ENCODE assay signal across 8 cellular contexts in genomic region chr18:2981212-2981728, GRCh38. TPM values are rescaled to one million over a fixed set of nuclear protein-coding genes. Genes with fewer than 3 reads are reported as not detected.
A peak's percentile ranks its signal among the peaks of the same experiment; 100 is the strongest.
DNase-seq lines count a peak whose midpoint lies in the region; ATAC-seq, FAIRE-seq and TF ChIP-seq lines count a peak whose summit lies in the region.

No MANE protein-coding gene starts in this region.

- no peak overlapping the region for H2BK120ac ChIP-seq in mesenchymal stem cell (ENCODE audit: low read depth, low read length)

- H4K91ac ChIP-seq in mesenchymal stem cell (ENCODE audit: low read length), result no peak overlapping the region

- SMC1A ChIA-PET in GM12878 (lab: Charles Lee; ENCODE audit: uncharacterized antibody, unreplicated experiment), result interaction anchor here (0.5 to 8.6 kb wide), 16 partner anchors 9 to 1891 kb away, joined by 3 to 334 read pairs (median 15); no protein-coding TSS in a partner anchor

- H3K4ac ChIP-seq in mesenchymal stem cell (ENCODE audit: low read depth in 1 of 2, low read length in 2 of 2), result no peak overlapping the region

- H4K8ac ChIP-seq in mesenchymal stem cell (ENCODE audit: low read length), result no peak overlapping the region

- TF ChIP-seq CTCF in liver (IDR thresholded peaks at IDR 0.05; ENCODE audit: low read depth, low read length, missing input control) (no peak), HepG2 (CRISPR knock-in tag; IDR thresholded peaks at IDR 0.05) (no peak), GM12878 (IDR thresholded peaks at IDR 0.05 in 2 of 3, conservative IDR thresholded peaks at IDR 0.05 in 1 of 3; ENCODE audit: control insufficient read depth in 2 of 3, extremely low read depth in 1 of 3, insufficient read depth in 1 of 3, low read depth in 3 of 3, low read length in 3 of 3) (no peak), vagina (IDR thresholded peaks at IDR 0.05) (no peak)

- FAIRE-seq in HepG2 (lab: Jason Lieb, UNC) (no peak), GM12878 (lab: Jason Lieb, UNC) (no peak)

- intact Hi-C loops in HepG2 (cut with micrococcal nuclease; ENCODE audit: unreplicated experiment) (no loop called here), GM12878 (cut with micrococcal nuclease; ENCODE audit: unreplicated experiment) (loop anchor here (2.0 to 5.0 kb wide), 2 partner anchors 22 to 266 kb away; partner anchors contain the start of gene MYL12A), vagina (cut with DNase I) (no loop called here)

- no peak overlapping the region for H3K4me2 ChIP-seq in HepG2 (ENCODE audit: low read depth, low read length)
- H3K4me2 ChIP-seq in GM12878 (ENCODE audit: control insufficient read depth, insufficient read depth), result peak overlapping the region; percentile 96
- H3K4me2 ChIP-seq in mesenchymal stem cell (ENCODE audit: low read length, poor library complexity, severe bottlenecking), result no peak overlapping the region

- H3K36me3 ChIP-seq in liver (ENCODE audit: control insufficient read depth in 4 of 4, insufficient read depth in 3 of 4, low read depth in 1 of 4, low read length in 3 of 4) (peaks cover 0 to 5% (median 0%) of the 10 kb centered on the region in 4 donors), HepG2 (replicated peaks in 1 of 2; ENCODE audit: control insufficient read depth in 1 of 2, insufficient read depth in 2 of 2, low read length in 2 of 2) (peaks cover 1 to 9% of the 10 kb centered on the region in 2 experiments; a peak in 1 of 5 replicates), GM12878 (ENCODE audit: control insufficient read depth in 2 of 2, insufficient read depth in 2 of 2, low read length in 1 of 2) (no peaks in the 10 kb centered on the region), mesenchymal stem cell (ENCODE audit: control insufficient read depth in 1 of 2, insufficient read depth in 2 of 2, low read depth in 1 of 2, low read length in 2 of 2) (no peaks in the 10 kb centered on the region), vagina (no peaks in the 10 kb centered on the region)

- H2BK12ac ChIP-seq in mesenchymal stem cell (ENCODE audit: low read length in 2 of 2), result no peak overlapping the region

- H3K9ac ChIP-seq in liver (ENCODE audit: low read depth in 1 of 2, low read length in 2 of 2) (peak overlapping the region; percentile 92 to 100), HepG2 (ENCODE audit: insufficient read depth, low read depth, low read length) (no peak overlapping the region), GM12878 (ENCODE audit: control insufficient read depth, insufficient read depth, low read length) (peak overlapping the region; percentile 48), mesenchymal stem cell (ENCODE audit: low read length) (peak overlapping the region; percentile 58)

- CTCF ChIA-PET in HepG2 (lab: Yijun Ruan, JAX; ENCODE audit: low intra/inter-chr PET ratio, low total read pairs) (no interaction called here), GM12878 (lab: Yijun Ruan, JAX) (interaction anchor here (1.1 to 11.2 kb wide), 11 partner anchors 10 to 267 kb away, joined by 3 to 285 read pairs (median 12); no protein-coding TSS in a partner anchor)

- WGBS in liver, result 5% methylated on average over 6 of the region's 6 CpGs
- WGBS in HepG2 (ENCODE audit: low lambda C conversion rate), result 69% methylated on average over 6 of the region's 6 CpGs
- 4% methylated on average over 6 of the region's 6 CpGs for WGBS in GM12878 (ENCODE audit: insufficient coverage, insufficient replicate concordance, low lambda C conversion rate, missing lambda C conversion rate)
- WGBS in mesenchymal stem cell, result 0% methylated on average over 2 of the region's 6 CpGs

- no peak overlapping the region for H3K23ac ChIP-seq in mesenchymal stem cell (ENCODE audit: low read length in 2 of 2)

- no peak overlapping the region for H3K14ac ChIP-seq in mesenchymal stem cell (ENCODE audit: low read length in 2 of 2)

- DNase-seq in HepG2 (ENCODE audit: low spot score) (no peak), GM12878 (ENCODE audit: low read depth, low spot score) (no peak), mesenchymal stem cell (peak; percentile 96), vagina (ENCODE audit: extremely low spot score in 2 of 2) (no peak), ecto neural progenitor cell (ENCODE audit: low spot score) (no peak)

- POLR2A ChIA-PET in HepG2 (lab: Yijun Ruan, JAX), result no interaction called here
- POLR2A ChIA-PET in GM12878 (lab: Charles Lee), result interaction anchor here (0.5 to 5.6 kb wide), 6 partner anchors 9 to 266 kb away, joined by 3 to 124 read pairs (median 25); partner anchors contain the start of gene MYL12A

- no peak overlapping the region for H2AFZ ChIP-seq in HepG2 (ENCODE audit: low read length)
- H2AFZ ChIP-seq in GM12878 (ENCODE audit: control insufficient read depth, low read depth, low read length), result peak overlapping the region; percentile 38
- H2AFZ ChIP-seq in mesenchymal stem cell (ENCODE audit: low read depth, low read length), result no peak overlapping the region

- peak overlapping the region; percentile 38 for H2BK5ac ChIP-seq in mesenchymal stem cell (ENCODE audit: low read depth, low read length, poor library complexity, severe bottlenecking)

- TF ChIP-seq RAD21 in liver (IDR thresholded peaks at IDR 0.05), result peak in 1 of 2 donors; percentile 26
- TF ChIP-seq RAD21 in HepG2 (CRISPR knock-in tag; IDR thresholded peaks at IDR 0.05), result no peak
- no peak for TF ChIP-seq RAD21 in GM12878 (IDR thresholded peaks at IDR 0.05; ENCODE audit: insufficient read depth, low read depth, low read length)

- RAD21 ChIA-PET in GM12878 (lab: Charles Lee; ENCODE audit: unreplicated experiment), result interaction anchor here (1.0 to 8.5 kb wide), 14 partner anchors 9 to 267 kb away, joined by 3 to 238 read pairs (median 12); partner anchors contain the start of gene MYL12A

- H3K79me2 ChIP-seq in HepG2 (ENCODE audit: insufficient read depth, low read length) (peaks cover 97% of the 10 kb centered on the region), GM12878 (ENCODE audit: control insufficient read depth, insufficient read depth, low read length) (peaks cover 83% of the 10 kb centered on the region)

- no peak for TF ChIP-seq POLR2A in HepG2 (IDR thresholded peaks at IDR 0.05; ENCODE audit: insufficient read depth in 1 of 2, low read depth in 2 of 2, low read length in 2 of 2)
- TF ChIP-seq POLR2A in GM12878 (IDR thresholded peaks at IDR 0.05; ENCODE audit: low read depth, low read length), result no peak
- TF ChIP-seq POLR2A in vagina (IDR thresholded peaks at IDR 0.05), result no peak

- TF ChIP-seq EP300 in HepG2 (IDR thresholded peaks at IDR 0.05; ENCODE audit: low read depth in 2 of 2, low read length in 2 of 2) (no peak), HepG2 (CRISPR knock-in tag; IDR thresholded peaks at IDR 0.05; ENCODE audit: borderline replicate concordance) (no peak), GM12878 (IDR thresholded peaks at IDR 0.05; ENCODE audit: borderline replicate concordance in 1 of 2, control insufficient read depth in 1 of 2, low read depth in 2 of 2, low read length in 2 of 2) (no peak)

- H3K18ac ChIP-seq in mesenchymal stem cell (ENCODE audit: low read depth in 1 of 2, low read length in 2 of 2), result peak overlapping the region; percentile 37 to 45

- H3K27ac ChIP-seq in liver (ENCODE audit: low read depth in 1 of 2, low read length in 2 of 2) (peak overlapping the region; percentile 87 to 88), HepG2 (ENCODE audit: extremely low read length, insufficient read depth, low read length) (no peak overlapping the region), GM12878 (ENCODE audit: control insufficient read depth, insufficient read depth) (peak overlapping the region; percentile 75), mesenchymal stem cell (ENCODE audit: low read length, poor library complexity, severe bottlenecking) (peak overlapping the region; percentile 93), vagina (peak overlapping the region; percentile 78)

- peak overlapping the region; percentile 54 for H2AK5ac ChIP-seq in mesenchymal stem cell (ENCODE audit: low read length, severe bottlenecking)

- BruUV-seq in HepG2 (replicated peaks; lab: Mats Ljungman, UMichigan), result no TSS peak
- BruUV-seq in GM12878 (replicated peaks; lab: Mats Ljungman, UMichigan), result no TSS peak

- H3K27me3 ChIP-seq in liver (ENCODE audit: control insufficient read depth in 4 of 4, insufficient read depth in 4 of 4, low read length in 3 of 4) (no peaks in the 10 kb centered on the region), HepG2 (ENCODE audit: control insufficient read depth in 1 of 2, insufficient read depth in 2 of 2, low read length in 2 of 2) (no peaks in the 10 kb centered on the region), GM12878 (replicated peaks in 1 of 2; ENCODE audit: control insufficient read depth in 2 of 2, insufficient read depth in 2 of 2, low read length in 1 of 2) (no peaks in the 10 kb centered on the region), mesenchymal stem cell (ENCODE audit: control insufficient read depth in 1 of 2, insufficient read depth in 1 of 2, low read length in 2 of 2) (no peaks in the 10 kb centered on the region), vagina (no peaks in the 10 kb centered on the region)

- H3K4me3 ChIP-seq in liver (ENCODE audit: low read depth in 1 of 3, low read length in 3 of 3) (peak overlapping the region; percentile 32 to 79 (median 69)), HepG2 (replicated peaks in 1 of 3; ENCODE audit: insufficient read depth in 1 of 3, low read depth in 2 of 3, low read length in 3 of 3) (no peak overlapping the region), GM12878 (peak overlapping the region; percentile 43; the same call in 1 of the 2 replicates), mesenchymal stem cell (ENCODE audit: insufficient read depth in 1 of 2, low read depth in 1 of 2, low read length in 2 of 2) (peak overlapping the region in 1 of 2 experiments; percentile 5), vagina (no peak overlapping the region)

- in situ Hi-C loops in HepG2 (cut with HindIII; ENCODE audit: extremely low pct_ligation_motif_present, low pct_unique_long_range_greater_than_20kb) (no loop called here), GM12878 (cut with MboI) (no loop called here)

- H3K9me3 ChIP-seq in liver (ENCODE audit: control insufficient read depth in 4 of 4, low read length in 3 of 4) (no peaks in the 10 kb centered on the region), HepG2 (ENCODE audit: low read length) (no peaks in the 10 kb centered on the region), GM12878 (replicated peaks; ENCODE audit: control insufficient read depth, insufficient read depth, low read length) (no peaks in the 10 kb centered on the region), mesenchymal stem cell (ENCODE audit: control insufficient read depth, low read length) (no peaks in the 10 kb centered on the region), vagina (no peaks in the 10 kb centered on the region)

- ATAC-seq in HepG2 (no peak), GM12878 (peak; percentile 15), HG03025 (IDR thresholded peaks at IDR 0.05; ENCODE audit: low FRiP score, unreplicated experiment) (no peak), GM18870 (IDR thresholded peaks at IDR 0.05; ENCODE audit: unreplicated experiment) (no peak)

- H3K4me1 ChIP-seq in liver (ENCODE audit: control insufficient read depth in 4 of 4, insufficient read depth in 4 of 4, low read length in 3 of 4), result peaks cover 6 to 67% (median 44%) of the 10 kb centered on the region in 4 donors
- peaks cover 100% of the 10 kb centered on the region for H3K4me1 ChIP-seq in HepG2 (ENCODE audit: insufficient read depth, low read length)
- peaks cover 47% of the 10 kb centered on the region for H3K4me1 ChIP-seq in GM12878 (ENCODE audit: control insufficient read depth, insufficient read depth, low read length)
- peaks cover 29% of the 10 kb centered on the region for H3K4me1 ChIP-seq in mesenchymal stem cell (ENCODE audit: control insufficient read depth, insufficient read depth, low read depth, low read length)
- peaks cover 54% of the 10 kb centered on the region for H3K4me1 ChIP-seq in vagina

- peaks cover 9% of the 10 kb centered on the region for H3K79me1 ChIP-seq in mesenchymal stem cell (replicated peaks; ENCODE audit: low read length, poor library complexity, severe bottlenecking)

- H2BK15ac ChIP-seq in mesenchymal stem cell (ENCODE audit: low read depth, poor library complexity, severe bottlenecking), result no peak overlapping the region

- H4K20me1 ChIP-seq in HepG2 (ENCODE audit: insufficient read depth, low read length) (peaks cover 87% of the 10 kb centered on the region), GM12878 (ENCODE audit: control insufficient read depth, insufficient read depth) (no peaks in the 10 kb centered on the region)

RNA-seq across cellular contexts. Expression of gene LPIN2, which starts 31.7 kb away (rescaled TPM):
- total RNA-seq in liver (100 to 1,000 TPM; 142 to 284 TPM), HepG2 (2016; rRNA removed; fragmentation: Illumina TruSeq; extraction: Trizol) (46.0 and 59.5 TPM in 2 replicates), GM12878 (2014; rRNA removed) (18.3 and 19.5 TPM in 2 replicates), GM12878 (2014; rRNA removed; fragmentation: Illumina TruSeq; extraction: Trizol) (14.8 and 17.2 TPM in 2 replicates), GM12878 (2021) (19.6 and 23.5 TPM in 2 replicates), vagina (19.4 TPM)
- polyA plus RNA-seq in liver (10 to 100 TPM; 58.6 to 63.3 TPM), HepG2 (2011; rRNA removed) (110 and 119 TPM in 2 replicates), GM12878 (2011; rRNA removed) (28.0 and 32.0 TPM in 2 replicates), GM12878 (2014; fragmentation: Illumina TruSeq; extraction: Trizol) (19.1 and 24.1 TPM in 2 replicates), GM12878 (2014; fragmentation: Nextera tagmentation; extraction: Ambion mirVana) (1 to 10 TPM; 4.1 to 4.5 TPM), GM12878 (2014; rRNA removed) (13.7 and 17.1 TPM in 2 replicates), GM12878 (2016; fragmentation: Nextera tagmentation; extraction: Ambion mirVana) (10 to 100 TPM; 12.0 to 14.2 TPM)
- total RNA-seq in HepG2 (2016; cell fraction: cytosol; rRNA removed; fragmentation: Illumina TruSeq; extraction: Trizol; ENCODE audit: low read depth), result 12.8 and 14.6 TPM in 2 replicates
- 44.4 and 54.4 TPM in 2 replicates for total RNA-seq in HepG2 (2016; cell fraction: insoluble cytoplasmic fraction; rRNA removed; fragmentation: Illumina TruSeq; extraction: Trizol)
- total RNA-seq in HepG2 (2016; cell fraction: membrane; rRNA removed; fragmentation: Illumina TruSeq; extraction: Trizol), result 20.5 and 21.5 TPM in 2 replicates
- total RNA-seq in HepG2 (2016; cell fraction: nucleus; rRNA removed; fragmentation: Illumina TruSeq; extraction: Trizol), result 50.5 and 53.1 TPM in 2 replicates
- 76.4 and 101 TPM in 2 replicates for polyA plus RNA-seq in HepG2 (2011; cell fraction: cytosol; rRNA removed)
- 114 and 124 TPM in 2 replicates for polyA plus RNA-seq in HepG2 (2011; cell fraction: nucleus; rRNA removed)
- 53.5 and 68.4 TPM in 2 replicates for polyA plus RNA-seq in HepG2 (2012)
- 1.7 and 2.2 TPM in 2 replicates for polyA plus RNA-seq in HepG2 (2016; cell fraction: cytosol; fragmentation: Illumina TruSeq; extraction: Trizol; ENCODE audit: low read depth)
- polyA plus RNA-seq in HepG2 (2016; cell fraction: insoluble cytoplasmic fraction; fragmentation: Illumina TruSeq; extraction: Trizol; ENCODE audit: low read depth), result 32.7 and 38.7 TPM in 2 replicates
- polyA plus RNA-seq in HepG2 (2016; cell fraction: membrane; fragmentation: Illumina TruSeq; extraction: Trizol; ENCODE audit: low read depth), result 5.6 and 6.6 TPM in 2 replicates
- polyA plus RNA-seq in HepG2 (2016; cell fraction: nucleus; fragmentation: Illumina TruSeq; extraction: Trizol; ENCODE audit: insufficient read depth, low read depth), result 51.6 and 53.6 TPM in 2 replicates
- 31.2 and 149 TPM in 2 replicates for polyA minus RNA-seq in HepG2 (2011; rRNA and poly(A)+ RNA removed; ENCODE audit: low replicate concordance)
- 95.1 and 103 TPM in 2 replicates for polyA minus RNA-seq in HepG2 (2011; cell fraction: cytosol; rRNA and poly(A)+ RNA removed)
- polyA minus RNA-seq in HepG2 (2011; cell fraction: nucleus; rRNA and poly(A)+ RNA removed), result 171 and 204 TPM in 2 replicates
- 45.1 and 47.9 TPM in 2 replicates for total RNA-seq in GM12878 (2013; cell fraction: nucleolus; rRNA removed)
- polyA plus RNA-seq in GM12878 (2011; ENCODE audit: low read depth), result 14.1 TPM
- polyA plus RNA-seq in GM12878 (2011; cell fraction: cytosol; rRNA removed), result 18.7 and 20.1 TPM in 2 replicates
- polyA plus RNA-seq in GM12878 (2011; cell fraction: nucleus; rRNA removed), result 27.4 and 28.2 TPM in 2 replicates
- polyA plus RNA-seq in GM12878 (2012), result 14.0 and 18.7 TPM in 2 replicates
- 24.7 and 26.7 TPM in 2 replicates for polyA minus RNA-seq in GM12878 (2011; rRNA and poly(A)+ RNA removed)
- 9.6 and 12.5 TPM in 2 replicates for polyA minus RNA-seq in GM12878 (2011; cell fraction: cytosol; rRNA and poly(A)+ RNA removed)
- polyA minus RNA-seq in GM12878 (2011; cell fraction: nucleus; rRNA and poly(A)+ RNA removed), result 10.8 and 17.7 TPM in 2 replicates
- 28.4 TPM for polyA plus RNA-seq in mesenchymal stem cell (2013, experiment 1 of 2)
- polyA plus RNA-seq in mesenchymal stem cell (2013, experiment 2 of 2), result 28.0 TPM

Comparison
In these comparisons a context has a peak if more than half of its experiments do, and no peak if none do; other contexts are left out.
1. H3K4me3 ChIP-seq: peak in liver (3 of 3) and GM12878 (single experiment); none in HepG2 (0 of 3) and vagina (0 of 2).